8 cellular contexts compared by ENCODE assay signal in genomic region chr2:74205586-74205985, GRCh38. TPM values are rescaled to one million over a fixed set of nuclear protein-coding genes. Genes with fewer than 3 reads are reported as not detected.
A peak's percentile ranks its signal among the peaks of the same experiment; 100 is the strongest.
DNase-seq lines count a peak whose midpoint lies in the region; ATAC-seq and TF ChIP-seq lines count a peak whose summit lies in the region.

No MANE protein-coding gene starts in this region.

- H3K4me1 ChIP-seq in body of pancreas = peaks cover 38% of the 10 kb centered on the region
- no peaks in the 10 kb centered on the region for H3K4me1 ChIP-seq in prostate gland (replicated peaks)

- H3K27me3 ChIP-seq in body of pancreas (no peaks in the 10 kb centered on the region), prostate gland (replicated peaks; ENCODE audit: insufficient read depth) (no peaks in the 10 kb centered on the region)

- H3K36me3 ChIP-seq in KOPT-K1 (ENCODE audit: insufficient read depth, low read length) (peaks cover 86% of the 10 kb centered on the region), body of pancreas (replicated peaks in 1 of 2; ENCODE audit: insufficient read depth in 1 of 2, low read depth in 2 of 2) (peaks cover 0 to 3% of the 10 kb centered on the region in 2 donors), prostate gland (no peaks in the 10 kb centered on the region)

- DNase-seq in body of pancreas = peak; percentile 49 to 67 (median 62)
- peak; percentile 76 for DNase-seq in prostate gland (ENCODE audit: low spot score)
- DNase-seq in NCI-H524 (lab: John Stamatoyannopoulos, UW) = no peak
- no peak for DNase-seq in NCI-H748 treated with DMSO at 0.1 percent for 48 hours (lab: John Stamatoyannopoulos, UW)
- no peak for DNase-seq in G401 (ENCODE audit: low spot score)
- no peak for DNase-seq in NCI-H146 treated with DMSO at 0.1 percent for 48 hours (lab: John Stamatoyannopoulos, UW; ENCODE audit: unreplicated experiment)

- ATAC-seq in GM19372 (IDR thresholded peaks at IDR 0.05; ENCODE audit: low read depth, unreplicated experiment) = peak; percentile 36
- peak; percentile 81 for ATAC-seq in body of pancreas

- TF ChIP-seq CTCF in body of pancreas (IDR thresholded peaks at IDR 0.05) = no peak
- no peak for TF ChIP-seq CTCF in prostate gland (IDR thresholded peaks at IDR 0.05)

- H3K27ac ChIP-seq in KOPT-K1 (ENCODE audit: low read depth, low read length, poor library complexity, severe bottlenecking) (peak overlapping the region; percentile 57), body of pancreas (peak overlapping the region in 3 of 4 donors; percentile 24 to 74 (median 67)), prostate gland (peak overlapping the region; percentile 23 to 50)

- H3K9me3 ChIP-seq in KOPT-K1 (ENCODE audit: insufficient read depth, low read length, poor library complexity, severe bottlenecking) (no peaks in the 10 kb centered on the region), body of pancreas (no peaks in the 10 kb centered on the region), prostate gland (no peaks in the 10 kb centered on the region)

- 31 to 37% methylated on average over 7 of the region's 7 CpGs for WGBS in body of pancreas, 2 donors
- 53% methylated on average over 7 of the region's 7 CpGs for WGBS in prostate gland

- H3K4me3 ChIP-seq in body of pancreas (no peak overlapping the region), prostate gland (no peak overlapping the region)

- TF ChIP-seq POLR2A in body of pancreas (IDR thresholded peaks at IDR 0.05) (no peak), prostate gland (IDR thresholded peaks at IDR 0.05) (no peak)

- intact Hi-C loops in body of pancreas (cut with DNase I) (no loop called here), prostate gland (cut with DNase I) (no loop called here)

- in situ Hi-C loops in G401 (cut with HindIII; ENCODE audit: low sequenced_read_pairs) = no loop called here

RNA-seq across cellular contexts. Expression of gene MTHFD2, which starts 7.2 kb away (rescaled TPM):
- total RNA-seq in body of pancreas (10 to 100 TPM; 15.8 to 25.7 TPM), prostate gland (10 to 100 TPM; 16.9 to 25.6 TPM)
- total RNA-seq in G401 (2014; rRNA removed; shearing (Covaris generic)) = 133 and 221 TPM in 2 replicates

RNA-seq across cellular contexts. Expression of gene MOB1A, which starts 26.9 kb away (rescaled TPM):
- total RNA-seq in body of pancreas (10 to 100 TPM; 26.7 to 37.9 TPM), prostate gland (10 to 100 TPM; 71.3 to 72.0 TPM)
- total RNA-seq in G401 (2014; rRNA removed; shearing (Covaris generic)) = 74.5 and 107 TPM in 2 replicates

RNA-seq across cellular contexts. Expression of gene BOLA3, which starts 57.9 kb away (rescaled TPM):
- total RNA-seq in body of pancreas (10 to 100 TPM; 17.1 to 41.5 TPM), prostate gland (10 to 100 TPM; 50.0 to 77.5 TPM)
- 121 and 145 TPM in 2 replicates for total RNA-seq in G401 (2014; rRNA removed; shearing (Covaris generic))

Comparison
In these comparisons a context has a peak if more than half of its experiments do, and no peak if none do; other contexts are left out.
1. DNase-seq: peak in body of pancreas (4 of 4) and prostate gland (single experiment); none in NCI-H524 (0 of 2), NCI-H748 treated with DMSO at 0.1 percent for 48 hours (single experiment), G401 (single experiment) and NCI-H146 treated with DMSO at 0.1 percent for 48 hours (single experiment).
2. Peak in every context shown above with its lines, with median percentiles within 50 percentile points of each other: H3K27ac ChIP-seq.